ENCODE assay signal across 4 cellular contexts in genomic region chr12:107209700-107210099, GRCh38.
A peak's percentile ranks its signal among the peaks of the same experiment; 100 is the strongest.
DNase-seq lines count a peak whose midpoint lies in the region; ATAC-seq, FAIRE-seq and TF ChIP-seq lines count a peak whose summit lies in the region.
"Not testable (repeated sequence)": the region's sequence is repeated elsewhere in the genome, so short reads cannot be mapped to it uniquely, and the experiment has no call there.

No MANE protein-coding gene starts in this region.

- H4K20me1 ChIP-seq in K562 (replicated peaks; ENCODE audit: control insufficient read depth, insufficient read depth, low read length); HepG2 (ENCODE audit: insufficient read depth, low read length): not testable (repeated sequence)

- not testable (repeated sequence) for H3K4me2 ChIP-seq in A549; K562 (ENCODE audit: insufficient read depth, low read length); HepG2 (ENCODE audit: low read depth, low read length)

- H3K4me1 Mint-ChIP-seq in WTC11, result not testable (repeated sequence)

- H3K79me2 ChIP-seq in K562 (ENCODE audit: control insufficient read depth, insufficient read depth, low read length); HepG2 (ENCODE audit: insufficient read depth, low read length): not testable (repeated sequence)

- not testable (repeated sequence) for FAIRE-seq in A549 (lab: Jason Lieb, UNC); K562 (lab: Jason Lieb, UNC); HepG2 (lab: Jason Lieb, UNC)

- not testable (repeated sequence) for TF ChIP-seq RAD21 in A549 (conservative IDR thresholded peaks at IDR 0.05 in 1 of 2, IDR thresholded peaks at IDR 0.05 in 1 of 2); K562 (CRISPR knock-in tag; conservative IDR thresholded peaks at IDR 0.05 in 1 of 2, IDR thresholded peaks at IDR 0.05 in 1 of 2); HepG2 (CRISPR knock-in tag; IDR thresholded peaks at IDR 0.05)

- H3K4me3 ChIP-seq in A549; K562; HepG2 (replicated peaks in 1 of 3; ENCODE audit: insufficient read depth in 1 of 3, low read depth in 2 of 3, low read length in 3 of 3): not testable (repeated sequence)

- not testable (repeated sequence) for H2AFZ ChIP-seq in K562 (ENCODE audit: low read depth, low read length); HepG2 (ENCODE audit: low read length)

- not testable (repeated sequence) for H3K36me3 ChIP-seq in K562 (ENCODE audit: control insufficient read depth, insufficient read depth, low read length); HepG2 (replicated peaks in 1 of 2; ENCODE audit: control insufficient read depth in 1 of 2, insufficient read depth in 2 of 2, low read length in 2 of 2)

- not testable (repeated sequence) for H3K27ac Mint-ChIP-seq in WTC11

- H3K9ac ChIP-seq in K562 (ENCODE audit: insufficient read depth in 1 of 2, low read depth in 2 of 2, low read length in 2 of 2); HepG2 (ENCODE audit: insufficient read depth, low read depth, low read length): not testable (repeated sequence)

- ATAC-seq in A549, WTC11, K562, HepG2: not testable (repeated sequence)

- not testable (repeated sequence) for H3K9me1 ChIP-seq in K562 (ENCODE audit: control insufficient read depth, insufficient read depth, low read length)

- not testable (repeated sequence) for H3K4me1 ChIP-seq in A549; K562 (replicated peaks in 1 of 2; ENCODE audit: control insufficient read depth in 2 of 2, insufficient read depth in 2 of 2, low read length in 2 of 2); HepG2 (ENCODE audit: insufficient read depth, low read length)

- DNase-seq in A549 (ENCODE audit: low read depth in 1 of 2, low spot score in 1 of 2); WTC11 (ENCODE audit: low spot score); K562 (ENCODE audit: extremely low read depth in 1 of 4, low spot score in 3 of 4); HepG2 (ENCODE audit: low spot score): not testable (repeated sequence)

- H3K27ac ChIP-seq in A549; K562 (ENCODE audit: extremely low read depth, low read depth, low read length); HepG2 (ENCODE audit: extremely low read length, insufficient read depth, low read length): not testable (repeated sequence)

- TF ChIP-seq POLR2A in A549 (IDR thresholded peaks at IDR 0.05; ENCODE audit: low read length); K562 (conservative IDR thresholded peaks at IDR 0.05); HepG2 (IDR thresholded peaks at IDR 0.05; ENCODE audit: insufficient read depth in 1 of 2, low read depth in 2 of 2, low read length in 2 of 2): not testable (repeated sequence)

- H3K27me3 Mint-ChIP-seq in WTC11 (ENCODE audit: low read depth), result not testable (repeated sequence)

- H3K27me3 ChIP-seq in K562 (ENCODE audit: control insufficient read depth in 2 of 2, insufficient read depth in 2 of 2, low read length in 2 of 2); HepG2 (ENCODE audit: control insufficient read depth in 1 of 2, insufficient read depth in 2 of 2, low read length in 2 of 2): not testable (repeated sequence)

- not testable (repeated sequence) for TF ChIP-seq EP300 in A549 (IDR thresholded peaks at IDR 0.05); K562 (IDR thresholded peaks at IDR 0.05; ENCODE audit: low read length); HepG2 (IDR thresholded peaks at IDR 0.05; ENCODE audit: low read depth in 2 of 2, low read length in 2 of 2); HepG2 (CRISPR knock-in tag; IDR thresholded peaks at IDR 0.05; ENCODE audit: borderline replicate concordance)

- not testable (repeated sequence) for H3K9me3 ChIP-seq in A549; K562 (replicated peaks; ENCODE audit: control insufficient read depth, insufficient read depth, low read depth, low read length); HepG2 (ENCODE audit: low read length)

- BruUV-seq in K562 (replicated peaks; lab: Mats Ljungman, UMichigan); HepG2 (replicated peaks; lab: Mats Ljungman, UMichigan): not testable (repeated sequence)

- not testable (repeated sequence) for H3K4me3 Mint-ChIP-seq in WTC11

- CTCF ChIA-PET in A549 (lab: Yijun Ruan, JAX), result interaction anchor here (0.8 to 1.3 kb wide), 2 partner anchors 13 to 22 kb away, joined by 3 read pairs; no protein-coding TSS in a partner anchor
- CTCF ChIA-PET in WTC11 (lab: Charles Lee); K562 (lab: Yijun Ruan, JAX; ENCODE audit: low intra/inter-chr PET ratio); HepG2 (lab: Yijun Ruan, JAX; ENCODE audit: low intra/inter-chr PET ratio, low total read pairs): not testable (repeated sequence)

- POLR2A ChIA-PET in A549 (lab: Yijun Ruan, JAX); WTC11 (lab: Charles Lee); K562 (lab: Yijun Ruan, JAX); HepG2 (lab: Yijun Ruan, JAX): not testable (repeated sequence)

- H3K36me3 Mint-ChIP-seq in WTC11, result not testable (repeated sequence)

- H3K9me3 Mint-ChIP-seq in WTC11, result peaks cover 20% of the 10 kb centered on the region

- intact Hi-C loops in K562 (cut with micrococcal nuclease); HepG2 (cut with micrococcal nuclease; ENCODE audit: unreplicated experiment): not testable (repeated sequence)

- not testable (repeated sequence) for TF ChIP-seq CTCF in A549 (IDR thresholded peaks at IDR 0.05); WTC11 (IDR thresholded peaks at IDR 0.05); K562 (IDR thresholded peaks at IDR 0.05 in 2 of 3, conservative IDR thresholded peaks at IDR 0.05 in 1 of 3; ENCODE audit: insufficient read depth in 2 of 3, low read depth in 1 of 3, low read length in 3 of 3); HepG2 (CRISPR knock-in tag; IDR thresholded peaks at IDR 0.05)

- WGBS in A549 (ENCODE audit: missing lambda C conversion rate), result 65% methylated on average over 7 of the region's 7 CpGs
- 4% methylated on average over 7 of the region's 7 CpGs for WGBS in K562 (ENCODE audit: insufficient coverage, low coverage, missing lambda C conversion rate)
- WGBS in HepG2 (ENCODE audit: low lambda C conversion rate), result 0% methylated on average over 3 of the region's 7 CpGs

- in situ Hi-C loops in K562 (cut with MboI); HepG2 (cut with HindIII; ENCODE audit: extremely low pct_ligation_motif_present, low pct_unique_long_range_greater_than_20kb): not testable (repeated sequence)

TF ChIP-seq in A549, 52 proteins besides CTCF, POLR2A, EP300 and RAD21:
- peak; percentile 68 for TF ChIP-seq MAFK (IDR thresholded peaks at IDR 0.05; ENCODE audit: partially characterized antibody)
TF ChIP-seq in A549: peak in this region for 1; not testable (repeated sequence) for 51.

TF ChIP-seq in WTC11, 78 proteins besides CTCF, POLR2A, EP300 and RAD21:
- TF ChIP-seq NFYB (CRISPR knock-in tag; conservative IDR thresholded peaks at IDR 0.05; ENCODE audit: low read depth), result 0 out of 2 replicates have a peak, but pooled peaks have one; percentile 14

TF ChIP-seq in K562, 482 proteins besides CTCF, POLR2A, EP300 and RAD21:
- TF ChIP-seq RBM25 (IDR thresholded peaks at IDR 0.05; ENCODE audit: low read depth, low read length, severe bottlenecking) (peak; percentile 12), NFYB (IDR thresholded peaks at IDR 0.05; ENCODE audit: extremely low read depth, insufficient read length) (peak; percentile 60), ZNF316 (IDR thresholded peaks at IDR 0.05) (peak; percentile 59)

TF ChIP-seq in HepG2, 621 proteins besides CTCF, POLR2A, EP300 and RAD21:
- TF ChIP-seq MAFF (IDR thresholded peaks at IDR 0.05; ENCODE audit: low read depth, low read length), result 0 out of 2 replicates have a peak, but pooled peaks have one; percentile 5
- peak in 1 of 2 experiments; percentile 29; a peak in 1 of 4 replicates for TF ChIP-seq MAFK (conservative IDR thresholded peaks at IDR 0.05 in 1 of 2, IDR thresholded peaks at IDR 0.05 in 1 of 2; ENCODE audit: low read length in 2 of 2)
